4 cellular contexts compared by ENCODE assay signal in genomic region chr12:43462080-43462479, GRCh38.
"Had no signal": no experiment of that assay in that cellular context is flagged by ENCODE, and none has a peak within 500 bp of the region (broad histone marks: within the 10 kb centered on the region; RNA-seq: fewer than 3 reads in every experiment).

No MANE protein-coding gene starts in this region.

- H3K4me3 ChIP-seq: GM23338 had no signal

- H3K4me3 Mint-ChIP-seq: GM23338, H9 had no signal

- H3K4me1 Mint-ChIP-seq: GM23338, H9 had no signal

- DNase-seq: H9, HCEC 1CT, IMR-90 had no signal

- H3K27ac Mint-ChIP-seq: GM23338, H9 had no signal

- ATAC-seq: GM23338 had no signal
